Comparison of ENCODE assay signal across 1 cellular context in the genomic region with DNA sequence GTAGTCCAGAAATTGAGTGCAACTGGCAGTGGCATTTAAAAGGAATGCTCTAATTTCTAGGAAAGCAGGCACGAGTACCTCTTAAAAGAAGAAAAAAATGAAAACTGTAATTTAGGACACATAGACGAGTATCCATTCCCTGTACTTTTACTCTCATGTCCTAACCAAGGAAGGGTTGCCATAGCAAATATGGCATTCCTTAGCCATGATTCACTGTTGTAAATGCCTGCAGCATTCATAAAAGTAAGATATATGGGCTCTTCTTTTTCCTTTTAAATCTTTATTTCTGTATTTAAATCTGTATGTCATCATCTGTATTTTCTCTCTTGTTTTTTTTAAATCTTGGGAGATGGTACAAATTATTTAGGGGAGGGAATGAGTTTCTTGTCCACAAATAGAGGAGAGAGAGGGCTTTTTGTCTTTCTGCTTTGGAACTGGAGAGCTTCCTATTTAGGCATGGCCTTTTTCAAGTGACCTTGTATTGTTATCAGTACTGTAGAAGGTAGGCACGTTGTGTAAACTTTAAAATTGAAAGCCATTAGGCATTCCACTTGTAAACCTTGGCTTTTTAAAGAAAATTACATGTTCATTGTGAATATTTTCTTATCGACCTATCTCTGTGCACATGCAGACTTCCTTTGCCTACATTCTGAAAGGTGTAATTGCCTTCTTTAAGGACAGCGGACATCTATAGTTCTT.
TF ChIP-seq lines count a peak whose summit lies in the region.

No MANE protein-coding gene starts in this region.

TF ChIP-seq in SK-N-SH, 30 proteins besides CTCF, POLR2A, EP300 and RAD21 (continued from another document):
- TF ChIP-seq, protein P1, sequence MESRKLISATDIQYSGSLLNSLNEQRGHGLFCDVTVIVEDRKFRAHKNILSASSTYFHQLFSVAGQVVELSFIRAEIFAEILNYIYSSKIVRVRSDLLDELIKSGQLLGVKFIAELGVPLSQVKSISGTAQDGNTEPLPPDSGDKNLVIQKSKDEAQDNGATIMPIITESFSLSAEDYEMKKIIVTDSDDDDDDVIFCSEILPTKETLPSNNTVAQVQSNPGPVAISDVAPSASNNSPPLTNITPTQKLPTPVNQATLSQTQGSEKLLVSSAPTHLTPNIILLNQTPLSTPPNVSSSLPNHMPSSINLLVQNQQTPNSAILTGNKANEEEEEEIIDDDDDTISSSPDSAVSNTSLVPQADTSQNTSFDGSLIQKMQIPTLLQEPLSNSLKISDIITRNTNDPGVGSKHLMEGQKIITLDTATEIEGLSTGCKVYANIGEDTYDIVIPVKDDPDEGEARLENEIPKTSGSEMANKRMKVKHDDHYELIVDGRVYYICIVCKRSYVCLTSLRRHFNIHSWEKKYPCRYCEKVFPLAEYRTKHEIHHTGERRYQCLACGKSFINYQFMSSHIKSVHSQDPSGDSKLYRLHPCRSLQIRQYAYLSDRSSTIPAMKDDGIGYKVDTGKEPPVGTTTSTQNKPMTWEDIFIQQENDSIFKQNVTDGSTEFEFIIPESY (IDR thresholded peaks at IDR 0.05; ENCODE audit: borderline replicate concordance, low read depth) = no peak
- TF ChIP-seq SIN3A (IDR thresholded peaks at IDR 0.05; ENCODE audit: borderline replicate concordance, low read depth, low read length) (no peak), MXI1 (IDR thresholded peaks at IDR 0.05; ENCODE audit: low read depth, low read length) (no peak), FOSL2 (IDR thresholded peaks at IDR 0.05; ENCODE audit: borderline replicate concordance, low read depth) (peak; percentile 77), FOXM1 (IDR thresholded peaks at IDR 0.05; ENCODE audit: low read depth) (no peak), TCF12 (IDR thresholded peaks at IDR 0.05) (peak; percentile 64), NFIC (IDR thresholded peaks at IDR 0.05; ENCODE audit: borderline replicate concordance) (0 out of 2 replicates have a peak, but pooled peaks have one; percentile 6), SMC3 (IDR thresholded peaks at IDR 0.05; ENCODE audit: low read depth, low read length) (no peak)
TF ChIP-seq in SK-N-SH: peak in this region for 7.
